In genomic region chr11:43992834-43993637, GRCh38 we compare ENCODE assay signal across 11 cellular contexts. TPM values are rescaled to one million over a fixed set of nuclear protein-coding genes. Genes with fewer than 3 reads are reported as not detected.
DNase-seq lines count a peak whose midpoint lies in the region; ATAC-seq and TF ChIP-seq lines count a peak whose summit lies in the region.
"Had no signal": no experiment of that assay in that cellular context is flagged by ENCODE, and none has a peak within 500 bp of the region (broad histone marks: within the 10 kb centered on the region; RNA-seq: fewer than 3 reads in every experiment).

No MANE protein-coding gene starts in this region.

- intact Hi-C loops in left ventricle myocardium superior (cut with micrococcal nuclease): no loop called here
- intact Hi-C loops in stomach (cut with DNase I; ENCODE audit: low total_unique reads): no loop called here

- no peak for TF ChIP-seq EP300 in stomach (IDR thresholded peaks at IDR 0.05)

- H3K9me3 ChIP-seq in RWPE2 (ENCODE audit: severe bottlenecking) (no peaks in the 10 kb centered on the region), stomach (no peaks in the 10 kb centered on the region)

- WGBS in stomach, 5 donors: 23 to 36% (median 31%) methylated on average over 11 to 14 of the region's 14 CpGs

- H3K27ac ChIP-seq in RWPE2 (ENCODE audit: poor library complexity, severe bottlenecking): no peak overlapping the region
- H3K27ac ChIP-seq in stomach: peak overlapping the region in 4 of 5 donors; percentile 50 to 74 (median 58)

- DNase-seq in NCI-H1092 treated with DMSO at 0.1 percent for 48 hours (lab: John Stamatoyannopoulos, UW) (peak; percentile 30), NCI-H1092 (lab: John Stamatoyannopoulos, UW) (no peak), RWPE2 (ENCODE audit: low spot score) (no peak), left ventricle myocardium superior (peak; percentile 60), stomach (no peak), DMS114 treated with DMSO at 0.1 percent for 48 hours (lab: John Stamatoyannopoulos, UW; ENCODE audit: unreplicated experiment) (no peak)
- DNase-seq: KBM-7 had no signal

- H3K27me3 ChIP-seq in RWPE2 (ENCODE audit: insufficient read depth, poor library complexity, severe bottlenecking) (no peaks in the 10 kb centered on the region), stomach (no peaks in the 10 kb centered on the region)

- no peaks in the 10 kb centered on the region for H3K36me3 ChIP-seq in RWPE2 (ENCODE audit: low read depth)
- H3K36me3 ChIP-seq in stomach: no peaks in the 10 kb centered on the region

- TF ChIP-seq POLR2A in stomach (IDR thresholded peaks at IDR 0.05): no peak

- TF ChIP-seq CTCF in RWPE2 (IDR thresholded peaks at IDR 0.05; ENCODE audit: poor library complexity, severe bottlenecking) (no peak), stomach (IDR thresholded peaks at IDR 0.05) (no peak)

- H3K4me1 ChIP-seq in RWPE2 (ENCODE audit: insufficient read depth, poor library complexity, severe bottlenecking) (no peaks in the 10 kb centered on the region), stomach (peaks cover 12 to 34% (median 27%) of the 10 kb centered on the region in 4 donors)

- ATAC-seq in RWPE2 (ENCODE audit: low read depth) (peak; percentile 21; the same call in 2 of the 3 replicates), left ventricle myocardium superior (peak; percentile 77), HG02840 (IDR thresholded peaks at IDR 0.05; ENCODE audit: low FRiP score, unreplicated experiment) (no peak), HG03432 (IDR thresholded peaks at IDR 0.05; ENCODE audit: unreplicated experiment) (no peak)

- H3K4me3 ChIP-seq in RWPE2 (ENCODE audit: severe bottlenecking): no peak overlapping the region
- peak overlapping the region in 3 of 4 donors; percentile 5 to 24 (median 14) for H3K4me3 ChIP-seq in stomach

RNA-seq across cellular contexts. Expression of gene C11orf96, which starts 50.6 kb away (rescaled TPM):
- 16.1 TPM for total RNA-seq in left ventricle myocardium superior
- total RNA-seq in stomach: 100 to 1,000 TPM in 1 of 5 donors, 10 to 100 TPM in 4; 32.1 to 273 (median 55.4) TPM
- 100 to 1,000 TPM in 2 of 3 donors, 10 to 100 TPM in 1; 77.2 to 140 (median 131) TPM for polyA plus RNA-seq in stomach

RNA-seq across cellular contexts. Expression of gene ACCSL, which starts 54.7 kb away (rescaled TPM):
- not detected for total RNA-seq in left ventricle myocardium superior
- not detected for total RNA-seq in stomach
- not detected for polyA plus RNA-seq in stomach
- total RNA-seq: omental fat pad; T-helper 2 cell treated with Interferon-gamma antibody and Interleukin-4, amounts not matched to agents 100 ng/mL and 5 ng/mL, for 36 hours had no signal

Comparison
In these comparisons a context has a peak if more than half of its experiments do, and no peak if none do; other contexts are left out.
1. DNase-seq: peak in NCI-H1092 treated with DMSO at 0.1 percent for 48 hours (single experiment) and left ventricle myocardium superior (single experiment); none in NCI-H1092 (single experiment), RWPE2 (single experiment), stomach (single experiment) and DMS114 treated with DMSO at 0.1 percent for 48 hours (single experiment).
2. ATAC-seq: peak in RWPE2 (single experiment) and left ventricle myocardium superior (single experiment); none in HG02840 (single experiment) and HG03432 (single experiment).